In the genomic region with DNA sequence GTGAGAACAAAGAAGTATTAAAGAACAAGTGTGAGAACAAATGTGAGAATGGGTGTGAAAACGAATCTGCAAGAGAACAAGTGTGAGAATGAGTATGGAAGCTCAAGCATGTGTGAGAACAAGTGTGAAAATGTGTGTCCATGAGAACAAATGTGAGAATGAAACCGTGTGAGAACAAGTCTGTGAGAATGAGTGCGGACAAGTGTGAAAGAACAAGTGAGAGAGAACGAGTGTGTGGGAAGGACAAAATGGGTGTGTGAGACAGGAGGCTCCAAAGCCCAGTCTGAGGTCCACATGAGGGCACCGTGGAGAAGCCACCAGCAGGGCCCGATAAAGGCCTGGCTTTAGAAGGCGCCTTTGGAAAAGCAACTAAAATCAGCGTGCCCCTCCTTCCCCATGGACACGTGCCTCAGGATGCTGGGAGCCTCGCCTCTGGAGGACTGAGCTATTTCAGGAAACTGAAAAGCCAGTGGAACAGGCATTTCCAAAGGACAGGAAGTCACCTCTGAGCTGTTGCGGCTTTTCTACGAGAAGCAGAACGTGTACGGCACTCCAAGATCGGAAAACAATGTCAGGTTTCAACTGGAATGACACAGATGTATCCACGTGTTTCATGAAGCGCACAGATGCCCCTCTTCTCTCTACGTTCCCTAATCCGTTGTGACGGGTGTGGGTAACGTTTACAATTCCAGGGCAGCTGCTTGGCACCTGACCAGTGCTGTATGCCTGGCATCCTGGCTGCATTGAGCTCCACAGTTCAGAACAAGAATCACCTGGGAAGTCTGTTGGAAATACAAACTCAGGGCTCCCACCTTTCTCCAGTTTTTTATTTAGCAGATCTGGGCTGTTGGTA, we compare ENCODE assay signal across 8 cellular contexts. TPM values are rescaled to one million over a fixed set of nuclear protein-coding genes. Genes with fewer than 3 reads are reported as not detected.
A peak's percentile ranks its signal among the peaks of the same experiment; 100 is the strongest.
DNase-seq lines count a peak whose midpoint lies in the region; ATAC-seq and TF ChIP-seq lines count a peak whose summit lies in the region.

No MANE protein-coding gene starts in this region.

- H3K9me3 Mint-ChIP-seq in osteocyte (ENCODE audit: unreplicated experiment) = no peaks in the 10 kb centered on the region

- H3K36me3 Mint-ChIP-seq in osteocyte (ENCODE audit: unreplicated experiment) = peaks cover 25% of the 10 kb centered on the region

- H3K4me1 Mint-ChIP-seq in osteocyte (ENCODE audit: unreplicated experiment) = peaks cover 40% of the 10 kb centered on the region

- no peaks in the 10 kb centered on the region for H3K27me3 Mint-ChIP-seq in osteocyte (ENCODE audit: unreplicated experiment)

- no peak; the same call in 1 of the 2 replicates for TF ChIP-seq CTCF in RWPE1 (conservative IDR thresholded peaks at IDR 0.05; ENCODE audit: low read depth)
- TF ChIP-seq CTCF in osteocyte (IDR thresholded peaks at IDR 0.05) = peak; percentile 59

- H3K4me3 Mint-ChIP-seq in osteocyte (ENCODE audit: unreplicated experiment) = no peak overlapping the region

- peak overlapping the region; percentile 66 for H3K27ac ChIP-seq in RWPE1

- POLR2A ChIA-PET in RWPE1 (lab: Yijun Ruan, JAX; ENCODE audit: low non-redundant PET) = no interaction called here

- no peak overlapping the region for H3K27ac Mint-ChIP-seq in osteocyte (ENCODE audit: unreplicated experiment)

- no peak for ATAC-seq in GM19351 (IDR thresholded peaks at IDR 0.05; ENCODE audit: unreplicated experiment)

- CTCF ChIA-PET in RWPE1 (lab: Yijun Ruan, JAX) = no interaction called here

- DNase-seq in GM03348 (ENCODE audit: low spot score) (peak; percentile 27), RWPE1 (ENCODE audit: low spot score) (peak; percentile 21), fibroblast of gingiva (ENCODE audit: low read depth) (peak; percentile 47), osteocyte (ENCODE audit: extremely low spot score, unreplicated experiment) (peak; percentile 87), NCI-H2171 (lab: John Stamatoyannopoulos, UW) (no peak), NCI-H1105 treated with DMSO at 0.1 percent for 48 hours (lab: John Stamatoyannopoulos, UW) (no peak), GM19238 (ENCODE audit: insufficient read length, low spot score) (no peak)

RNA-seq across cellular contexts. Expression of gene ESYT2, which starts 46.4 kb away (rescaled TPM):
- 146 and 156 TPM in 2 replicates for total RNA-seq in osteocyte

Comparison
In these comparisons a context has a peak if more than half of its experiments do, and no peak if none do; other contexts are left out.
1. DNase-seq: peak in GM03348 (single experiment), RWPE1 (single experiment), fibroblast of gingiva (single experiment) and osteocyte (single experiment); none in NCI-H2171 (single experiment), NCI-H1105 treated with DMSO at 0.1 percent for 48 hours (single experiment) and GM19238 (single experiment).